In the genomic region with DNA sequence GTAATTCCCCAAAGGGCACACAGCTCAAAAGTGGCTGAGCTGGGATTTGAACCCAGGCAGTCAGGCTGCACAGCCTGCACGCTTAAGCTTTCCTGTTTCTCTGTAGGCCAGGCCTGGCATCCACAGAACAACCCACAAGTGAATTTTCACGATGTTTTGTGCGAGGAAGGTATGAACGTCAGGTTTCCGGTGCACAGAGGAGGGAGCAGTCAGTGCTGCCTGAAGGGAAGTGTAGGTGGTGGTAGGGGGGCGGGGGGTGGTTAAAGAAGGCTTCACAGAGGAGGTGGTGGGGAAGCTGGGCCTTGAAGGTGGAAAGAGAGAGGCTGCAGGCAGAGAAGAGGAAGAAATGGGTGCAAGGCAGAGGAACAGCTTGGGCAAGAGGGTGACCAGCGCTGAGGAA, we compare ENCODE assay signal across 24 cellular contexts.
"Had no signal": no experiment of that assay in that cellular context is flagged by ENCODE, and none has a peak within 500 bp of the region (broad histone marks: within the 10 kb centered on the region; RNA-seq: fewer than 3 reads in every experiment).

No MANE protein-coding gene starts in this region.

- H3K27me3 ChIP-seq: pancreas, testis, tibial artery, vagina had no signal

- H3K9me3 ChIP-seq: left lung, lower lobe of right lung, pancreas, psoas muscle, stomach, testis, tibial artery, vagina had no signal

- H3K4me3 ChIP-seq: left lung, lower lobe of right lung, pancreas, psoas muscle, skin epidermis, stomach, testis, tibial artery, vagina had no signal

- H3K36me3 ChIP-seq: left lung, lower lobe of right lung, pancreas, tibial artery, vagina had no signal

- H3K4me1 ChIP-seq: left lung, lower lobe of right lung, pancreas, psoas muscle, tibial artery, vagina had no signal

- ATAC-seq: left colon; left lung; lower lobe of right lung; pancreas; psoas muscle; right cardiac atrium; sciatic nerve; stimulated activated naive B cell treated with anti-CD40 and anti-IgM and Interleukin-4, amounts not matched to agents 10 μg/mL and 1 μg/mL and 100 μg/mL, for 72 hours; stimulated activated naive CD8-positive, alpha-beta T cell treated with anti-CD3 and anti-CD28 coated beads, Interleukin-15, Interleukin-2, amounts not matched to agents 100 U/mL and 50 U/mL, for 24 hours had no signal

- DNase-seq: immature natural killer cell; kidney; left colon; left lung; lower lobe of right lung; mammary epithelial cell; mesenchymal stem cell; naive thymus-derived CD8-positive, alpha-beta T cell; pancreas; psoas muscle; right cardiac atrium; stimulated activated CD4-positive, alpha-beta T cell treated with anti-CD3 and anti-CD28 coated beads, Interleukin-12 subunit alpha, Interleukin-12 subunit beta, amount 100 ng/mL, for 4 hours; stimulated activated CD4-positive, alpha-beta T cell treated with anti-CD3 and anti-CD28 coated beads, Interleukin-15, amount 100 ng/mL, for 24 hours; stimulated activated CD4-positive, alpha-beta T cell treated with anti-CD3 and anti-CD28 coated beads, Interleukin-2, amount 100 ng/mL, for 24 hours; stimulated activated CD4-positive, alpha-beta T cell treated with anti-CD3 and anti-CD28 coated beads, Interleukin-4, amount 100 ng/mL, for 1 hour; stimulated activated naive B cell treated with anti-CD40 and anti-IgM and Interleukin-4, amounts not matched to agents 10 μg/mL and 1 μg/mL and 100 μg/mL, for 72 hours; stimulated activated naive CD8-positive, alpha-beta T cell treated with anti-CD3 and anti-CD28 coated beads, Interleukin-15, Interleukin-2, amounts not matched to agents 100 U/mL and 50 U/mL, for 24 hours; stomach; testis; tibial artery; trophoblast cell had no signal

- H3K27ac ChIP-seq: left lung, lower lobe of right lung, pancreas, psoas muscle, skin epidermis, stomach, testis, tibial artery, vagina had no signal
